ENCODE assay signal across 8 cellular contexts in the genomic region with DNA sequence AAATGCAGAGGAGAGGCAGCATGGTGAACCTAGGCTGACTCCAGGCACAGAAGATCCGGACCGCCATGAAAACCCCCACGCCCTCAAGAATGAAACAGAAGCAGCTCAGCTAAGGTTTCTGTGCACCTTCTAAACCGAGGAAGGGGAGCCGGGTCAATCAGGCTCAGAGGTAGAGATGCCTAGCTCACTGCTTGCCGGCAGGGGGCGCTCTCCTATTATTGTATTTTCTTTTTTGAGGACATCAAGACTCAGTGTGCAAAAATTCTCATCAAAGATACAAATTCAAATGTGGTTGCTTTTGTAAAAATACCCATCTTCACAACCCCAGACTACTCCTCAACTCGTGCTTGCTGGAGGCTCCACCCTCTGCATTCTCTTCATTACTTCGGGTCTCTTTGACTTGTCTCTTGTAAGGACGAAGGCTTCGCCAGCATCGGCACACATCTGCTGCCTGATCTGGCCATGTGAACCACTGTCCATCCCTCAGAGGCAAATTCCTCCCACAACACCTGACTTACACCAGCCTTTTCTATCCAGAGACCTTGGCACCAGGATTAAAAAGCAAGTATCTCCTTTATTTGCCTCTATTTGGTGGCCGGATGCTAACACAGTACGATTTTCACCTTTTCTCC. TPM values are rescaled to one million over a fixed set of nuclear protein-coding genes. Genes with fewer than 3 reads are reported as not detected.
DNase-seq lines count a peak whose midpoint lies in the region; ATAC-seq and TF ChIP-seq lines count a peak whose summit lies in the region.

No MANE protein-coding gene starts in this region.

- H3K36me3 ChIP-seq in mesendoderm (ENCODE audit: control insufficient read depth, insufficient read depth, low read length) = no peaks in the 10 kb centered on the region

- no peaks in the 10 kb centered on the region for H3K27me3 ChIP-seq in mesendoderm (ENCODE audit: insufficient read depth, low read length, poor library complexity)

- H3K79me1 ChIP-seq in mesendoderm (ENCODE audit: low read length) = no peaks in the 10 kb centered on the region

- no peak overlapping the region for H2BK15ac ChIP-seq in mesendoderm (replicated peaks; ENCODE audit: low read depth)

- peak; percentile 79 for TF ChIP-seq CTCF in AG10803 (conservative IDR thresholded peaks at IDR 0.05; ENCODE audit: low read length)

- H3K4ac ChIP-seq in mesendoderm (ENCODE audit: low read depth, low read length) = no peak overlapping the region

- H3K79me2 ChIP-seq in mesendoderm (ENCODE audit: control insufficient read depth, insufficient read depth, low read length) = no peaks in the 10 kb centered on the region

- peak; percentile 40 for DNase-seq in AG10803 (ENCODE audit: low read depth)
- peak; percentile 50 for DNase-seq in NCI-H460 (ENCODE audit: extremely low read depth, low read depth)
- peak; percentile 53 to 56 for DNase-seq in activated CD4-positive, alpha-beta T cell treated with anti-CD3 and anti-CD28 coated beads, Interleukin-2, amount 50 U/mL, for 4 hours
- DNase-seq in ecto neural progenitor cell (ENCODE audit: low spot score) = peak; percentile 78
- peak; percentile 58 for DNase-seq in mesendoderm
- peak; percentile 23 to 41 for DNase-seq in stimulated activated CD8-positive, alpha-beta memory T cell treated with anti-CD3 and anti-CD28 coated beads, Interleukin-15, amount 100 ng/mL, for 4 hours (ENCODE audit: low read depth in 2 of 2)

- H2BK5ac ChIP-seq in mesendoderm (ENCODE audit: low read length) = no peak overlapping the region

- no peak overlapping the region for H3K27ac ChIP-seq in mesendoderm (ENCODE audit: low read depth, low read length)

- H2BK120ac ChIP-seq in mesendoderm (ENCODE audit: low read depth, low read length) = no peak overlapping the region

- H4K8ac ChIP-seq in mesendoderm (ENCODE audit: low read depth, low read length) = no peak overlapping the region

- no peak overlapping the region for H3K4me3 ChIP-seq in AG10803 (ENCODE audit: low read length)
- no peak overlapping the region for H3K4me3 ChIP-seq in mesendoderm (ENCODE audit: low read length)

- no peak overlapping the region for H3K23ac ChIP-seq in mesendoderm (ENCODE audit: low read length)

- H3K9ac ChIP-seq in mesendoderm (ENCODE audit: low read length) = peak overlapping the region; percentile 37

- no peak overlapping the region for H2AK5ac ChIP-seq in mesendoderm (ENCODE audit: low read length)

- WGBS in mesendoderm (ENCODE audit: extremely low coverage, insufficient coverage, low lambda C conversion rate) = no CpG with 5 or more reads among the region's 14 CpGs

- no peak overlapping the region for H3K4me2 ChIP-seq in mesendoderm (ENCODE audit: low read length)

- no peak overlapping the region for H3K18ac ChIP-seq in mesendoderm (ENCODE audit: low read length)

- peaks cover 3% of the 10 kb centered on the region for H3K4me1 ChIP-seq in mesendoderm (ENCODE audit: control insufficient read depth, low read depth, low read length)

- peak; percentile 55 for ATAC-seq in GM21367 (IDR thresholded peaks at IDR 0.05; ENCODE audit: unreplicated experiment)
- no peak for ATAC-seq in HG02610 (IDR thresholded peaks at IDR 0.05; ENCODE audit: unreplicated experiment)

- H3K56ac ChIP-seq in mesendoderm (ENCODE audit: low read length) = peak overlapping the region; percentile 54

- H4K5ac ChIP-seq in mesendoderm (ENCODE audit: low read length) = no peak overlapping the region

RNA-seq across cellular contexts. Expression of gene RNASE3, which starts 33.4 kb away (rescaled TPM):
- total RNA-seq in NCI-H460 (2014; rRNA removed; shearing (Covaris generic)) = not detected in 2 replicates
- not detected in 2 replicates for polyA plus RNA-seq in NCI-H460 (2014; cell fraction: nucleus; rRNA removed)
- not detected for polyA plus RNA-seq in mesendoderm (2013, experiment 1 of 2)
- not detected for polyA plus RNA-seq in mesendoderm (2013, experiment 2 of 2)

RNA-seq across cellular contexts. Expression of gene RNASE1, which starts 55.1 kb away (rescaled TPM):
- total RNA-seq in NCI-H460 (2014; rRNA removed; shearing (Covaris generic)) = not detected in 2 replicates
- 0.10 TPM in 1 of 2 replicates, not detected in the other for polyA plus RNA-seq in NCI-H460 (2014; cell fraction: nucleus; rRNA removed)
- polyA plus RNA-seq in mesendoderm (2013, experiment 1 of 2) = 0.55 TPM
- 0.69 TPM for polyA plus RNA-seq in mesendoderm (2013, experiment 2 of 2)
